ENCODE assay signal across 8 cellular contexts in the genomic region with DNA sequence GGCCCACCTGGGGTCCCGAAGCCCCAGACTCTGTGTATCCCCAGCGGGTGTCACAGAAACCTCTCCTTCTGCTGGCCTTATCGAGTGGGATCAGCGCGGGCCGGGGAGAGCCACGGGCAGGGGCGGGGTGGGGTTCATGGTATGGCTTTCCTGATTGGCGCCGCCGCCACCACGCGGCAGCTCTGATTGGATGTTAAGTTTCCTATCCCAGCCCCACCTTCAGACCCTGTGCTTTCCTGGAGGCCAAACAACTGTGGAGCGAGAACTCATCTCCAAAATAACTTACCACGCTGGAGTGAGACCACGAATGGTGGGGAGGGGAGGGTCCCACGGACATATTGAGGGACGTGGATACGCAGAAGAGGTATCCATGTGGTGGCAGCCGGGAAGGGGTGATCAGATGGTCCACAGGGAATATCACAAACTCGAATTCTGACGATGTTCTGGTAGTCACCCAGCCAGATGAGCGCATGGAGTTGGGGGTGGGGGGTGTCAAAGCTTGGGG. TPM values are rescaled to one million over a fixed set of nuclear protein-coding genes. Genes with fewer than 3 reads are reported as not detected.
DNase-seq lines count a peak whose midpoint lies in the region; ATAC-seq and TF ChIP-seq lines count a peak whose summit lies in the region.

No MANE protein-coding gene starts in this region.

- intact Hi-C loops in heart right ventricle (cut with DNase I) = loop anchor here in 2 of 10 donors (5.0 kb wide), 2 partner anchors 39 to 44 kb away; partner anchors contain the start of gene RAVER1 (in 1 of the 2)
- intact Hi-C loops in left cardiac atrium (cut with DNase I) = no loop called here
- intact Hi-C loops in activated T-helper 2 cell treated with anti-CD3 and anti-CD28 coated beads, Interferon-gamma antibody, Interleukin-2, Interleukin-4, amounts not matched to agents 10 μg/mL and 5 μg/mL and 100 μg/mL, durations not matched to agents 14 hours and 24 hours and 36 hours (cut with micrococcal nuclease) = loop anchor here (5.0 kb wide), 2 partner anchors 44 to 229 kb away; partner anchors contain the start of genes RAVER1 and S1PR5

- DNase-seq in heart right ventricle = no peak
- no peak for DNase-seq in left cardiac atrium
- peak; percentile 58 for DNase-seq in NCI-H460 (ENCODE audit: extremely low read depth, low read depth)
- peak; percentile 36 for DNase-seq in activated T-helper 2 cell treated with anti-CD3 and anti-CD28 coated beads, Interferon-gamma antibody, Interleukin-2, Interleukin-4, amounts not matched to agents 10 μg/mL and 5 μg/mL and 100 μg/mL, durations not matched to agents 14 hours and 24 hours and 36 hours (ENCODE audit: low spot score)
- DNase-seq in iPS-NIHi11 (ENCODE audit: low spot score) = peak; percentile 84
- no peak for DNase-seq in stimulated activated effector memory CD8-positive, alpha-beta T cell treated with anti-CD3 and anti-CD28 coated beads, Interleukin-12 subunit alpha, Interleukin-12 subunit beta, amount 100 ng/mL, for 72 hours (ENCODE audit: low spot score in 2 of 2)
- no peak for DNase-seq in LoVo (ENCODE audit: low spot score)

- H3K4me3 Mint-ChIP-seq in activated T-helper 2 cell treated with anti-CD3 and anti-CD28 coated beads, Interferon-gamma antibody, Interleukin-2, Interleukin-4, amounts not matched to agents 10 μg/mL and 5 μg/mL and 100 μg/mL, durations not matched to agents 14 hours and 24 hours and 36 hours (ENCODE audit: low read depth) = peak overlapping the region; percentile 79
- peak overlapping the region; percentile 96 for H3K4me3 Mint-ChIP-seq in stimulated activated effector memory CD8-positive, alpha-beta T cell treated with anti-CD3 and anti-CD28 coated beads, Interleukin-12 subunit alpha, Interleukin-12 subunit beta, amount 100 ng/mL, for 72 hours

- H3K4me3 ChIP-seq in heart right ventricle = peak overlapping the region in 6 of 10 donors; percentile 32 to 56 (median 49)

- H3K27ac ChIP-seq in heart right ventricle = no peak overlapping the region

- no peaks in the 10 kb centered on the region for H3K9me3 ChIP-seq in heart right ventricle

- peaks cover 71% of the 10 kb centered on the region for H3K4me1 Mint-ChIP-seq in activated T-helper 2 cell treated with anti-CD3 and anti-CD28 coated beads, Interferon-gamma antibody, Interleukin-2, Interleukin-4, amounts not matched to agents 10 μg/mL and 5 μg/mL and 100 μg/mL, durations not matched to agents 14 hours and 24 hours and 36 hours (ENCODE audit: low read depth)
- peaks cover 90% of the 10 kb centered on the region for H3K4me1 Mint-ChIP-seq in stimulated activated effector memory CD8-positive, alpha-beta T cell treated with anti-CD3 and anti-CD28 coated beads, Interleukin-12 subunit alpha, Interleukin-12 subunit beta, amount 100 ng/mL, for 72 hours

- no peak for TF ChIP-seq CTCF in heart right ventricle (IDR thresholded peaks at IDR 0.05)

- H3K27ac Mint-ChIP-seq in activated T-helper 2 cell treated with anti-CD3 and anti-CD28 coated beads, Interferon-gamma antibody, Interleukin-2, Interleukin-4, amounts not matched to agents 10 μg/mL and 5 μg/mL and 100 μg/mL, durations not matched to agents 14 hours and 24 hours and 36 hours = peak overlapping the region; percentile 42
- peak overlapping the region; percentile 63 for H3K27ac Mint-ChIP-seq in stimulated activated effector memory CD8-positive, alpha-beta T cell treated with anti-CD3 and anti-CD28 coated beads, Interleukin-12 subunit alpha, Interleukin-12 subunit beta, amount 100 ng/mL, for 72 hours

- no peak for ATAC-seq in heart right ventricle
- ATAC-seq in left cardiac atrium = no peak
- ATAC-seq in stimulated activated effector memory CD8-positive, alpha-beta T cell treated with anti-CD3 and anti-CD28 coated beads, Interleukin-12 subunit alpha, Interleukin-12 subunit beta, amount 100 ng/mL, for 72 hours = peak; percentile 29
- no peak for ATAC-seq in GM19351 (IDR thresholded peaks at IDR 0.05; ENCODE audit: unreplicated experiment)

- 7 to 8% methylated on average over 23 of the region's 23 CpGs for WGBS in heart right ventricle, 2 donors

- peaks cover 19 to 69% (median 66%) of the 10 kb centered on the region in 7 donors for H3K27me3 ChIP-seq in heart right ventricle

- H3K9me3 Mint-ChIP-seq in activated T-helper 2 cell treated with anti-CD3 and anti-CD28 coated beads, Interferon-gamma antibody, Interleukin-2, Interleukin-4, amounts not matched to agents 10 μg/mL and 5 μg/mL and 100 μg/mL, durations not matched to agents 14 hours and 24 hours and 36 hours = no peaks in the 10 kb centered on the region
- no peaks in the 10 kb centered on the region for H3K9me3 Mint-ChIP-seq in stimulated activated effector memory CD8-positive, alpha-beta T cell treated with anti-CD3 and anti-CD28 coated beads, Interleukin-12 subunit alpha, Interleukin-12 subunit beta, amount 100 ng/mL, for 72 hours

- peaks cover 35% of the 10 kb centered on the region for H3K36me3 Mint-ChIP-seq in activated T-helper 2 cell treated with anti-CD3 and anti-CD28 coated beads, Interferon-gamma antibody, Interleukin-2, Interleukin-4, amounts not matched to agents 10 μg/mL and 5 μg/mL and 100 μg/mL, durations not matched to agents 14 hours and 24 hours and 36 hours (ENCODE audit: low read depth)
- H3K36me3 Mint-ChIP-seq in stimulated activated effector memory CD8-positive, alpha-beta T cell treated with anti-CD3 and anti-CD28 coated beads, Interleukin-12 subunit alpha, Interleukin-12 subunit beta, amount 100 ng/mL, for 72 hours = peaks cover 76% of the 10 kb centered on the region

- peaks cover 23 to 90% (median 77%) of the 10 kb centered on the region in 9 donors for H3K4me1 ChIP-seq in heart right ventricle

- H3K27me3 Mint-ChIP-seq in activated T-helper 2 cell treated with anti-CD3 and anti-CD28 coated beads, Interferon-gamma antibody, Interleukin-2, Interleukin-4, amounts not matched to agents 10 μg/mL and 5 μg/mL and 100 μg/mL, durations not matched to agents 14 hours and 24 hours and 36 hours (ENCODE audit: low read depth) = peaks cover 40% of the 10 kb centered on the region

- peaks cover 0 to 26% (median 18%) of the 10 kb centered on the region in 9 donors for H3K36me3 ChIP-seq in heart right ventricle

RNA-seq across cellular contexts. Expression of gene ICAM5, which starts 1.0 kb away (rescaled TPM):
- total RNA-seq in heart right ventricle (under 1 TPM in 7 of 10 donors, not detected in 3; 0.18 to 0.62 (median 0.34) TPM), left cardiac atrium (under 1 TPM; 0.71 to 0.86 TPM)
- polyA plus RNA-seq in heart right ventricle = 1 to 10 TPM in 1 of 2 donors, under 1 TPM in 1; 0.51 to 1.0 TPM
- 1.9 and 2.1 TPM in 2 replicates for total RNA-seq in NCI-H460 (2014; rRNA removed; shearing (Covaris generic))
- polyA plus RNA-seq in NCI-H460 (2014; cell fraction: nucleus; rRNA removed) = 50.7 and 66.7 TPM in 2 replicates
- 2.6 and 3.5 TPM in 2 replicates for total RNA-seq in activated T-helper 2 cell treated with anti-CD3 and anti-CD28 coated beads, Interferon-gamma antibody, Interleukin-2, Interleukin-4, amounts not matched to agents 10 μg/mL and 5 μg/mL and 100 μg/mL, durations not matched to agents 14 hours and 24 hours and 36 hours

RNA-seq across cellular contexts. Expression of gene ICAM4, which starts 2.0 kb away (rescaled TPM):
- total RNA-seq in heart right ventricle = under 1 TPM in 9 of 10 donors, not detected in 1; 0.17 to 0.83 (median 0.48) TPM
- under 1 TPM; 0.59 to 0.73 TPM for polyA plus RNA-seq in heart right ventricle
- total RNA-seq in left cardiac atrium = under 1 TPM; 0.42 to 0.85 TPM
- total RNA-seq in NCI-H460 (2014; rRNA removed; shearing (Covaris generic)) = not detected in 2 replicates
- polyA plus RNA-seq in NCI-H460 (2014; cell fraction: nucleus; rRNA removed) = not detected in 2 replicates
- 1.4 and 1.6 TPM in 2 replicates for total RNA-seq in activated T-helper 2 cell treated with anti-CD3 and anti-CD28 coated beads, Interferon-gamma antibody, Interleukin-2, Interleukin-4, amounts not matched to agents 10 μg/mL and 5 μg/mL and 100 μg/mL, durations not matched to agents 14 hours and 24 hours and 36 hours

RNA-seq across cellular contexts. Expression of gene ICAM1, which starts 17.8 kb away (rescaled TPM):
- 10 to 100 TPM in 3 of 10 donors, 1 to 10 TPM in 7; 3.6 to 66.6 (median 9.3) TPM for total RNA-seq in heart right ventricle
- 10 to 100 TPM in 1 of 2 donors, 1 to 10 TPM in 1; 6.9 to 12.1 TPM for polyA plus RNA-seq in heart right ventricle
- total RNA-seq in left cardiac atrium = 10 to 100 TPM; 12.0 to 28.5 TPM
- 1.1 and 1.6 TPM in 2 replicates for total RNA-seq in NCI-H460 (2014; rRNA removed; shearing (Covaris generic))
- 0.50 and 2.5 TPM in 2 replicates for polyA plus RNA-seq in NCI-H460 (2014; cell fraction: nucleus; rRNA removed)
- 75.3 and 75.7 TPM in 2 replicates for total RNA-seq in activated T-helper 2 cell treated with anti-CD3 and anti-CD28 coated beads, Interferon-gamma antibody, Interleukin-2, Interleukin-4, amounts not matched to agents 10 μg/mL and 5 μg/mL and 100 μg/mL, durations not matched to agents 14 hours and 24 hours and 36 hours

RNA-seq across cellular contexts. Expression of gene ZGLP1, which starts 20.9 kb away (rescaled TPM):
- total RNA-seq in heart right ventricle = 1 to 10 TPM in 2 of 10 donors, under 1 TPM in 8; 0.34 to 1.4 (median 0.80) TPM
- 1 to 10 TPM; 1.5 to 8.9 TPM for polyA plus RNA-seq in heart right ventricle
- 1 to 10 TPM; 1.5 to 1.8 TPM for total RNA-seq in left cardiac atrium
- total RNA-seq in NCI-H460 (2014; rRNA removed; shearing (Covaris generic)) = 1.2 and 2.8 TPM in 2 replicates
- 0.80 and 6.4 TPM in 2 replicates for polyA plus RNA-seq in NCI-H460 (2014; cell fraction: nucleus; rRNA removed)
- 3.2 and 3.5 TPM in 2 replicates for total RNA-seq in activated T-helper 2 cell treated with anti-CD3 and anti-CD28 coated beads, Interferon-gamma antibody, Interleukin-2, Interleukin-4, amounts not matched to agents 10 μg/mL and 5 μg/mL and 100 μg/mL, durations not matched to agents 14 hours and 24 hours and 36 hours

RNA-seq across cellular contexts. Expression of gene FDX2, which starts 27.1 kb away (rescaled TPM):
- total RNA-seq in heart right ventricle = 10 to 100 TPM; 11.7 to 21.8 (median 17.1) TPM
- 10 to 100 TPM; 33.7 to 35.5 TPM for polyA plus RNA-seq in heart right ventricle
- total RNA-seq in left cardiac atrium = 10 to 100 TPM; 14.1 to 18.2 TPM
- 12.6 and 18.0 TPM in 2 replicates for total RNA-seq in NCI-H460 (2014; rRNA removed; shearing (Covaris generic))
- polyA plus RNA-seq in NCI-H460 (2014; cell fraction: nucleus; rRNA removed) = 27.6 and 30.1 TPM in 2 replicates
- total RNA-seq in activated T-helper 2 cell treated with anti-CD3 and anti-CD28 coated beads, Interferon-gamma antibody, Interleukin-2, Interleukin-4, amounts not matched to agents 10 μg/mL and 5 μg/mL and 100 μg/mL, durations not matched to agents 14 hours and 24 hours and 36 hours = 16.8 and 18.0 TPM in 2 replicates

Comparison
In these comparisons a context has a peak if more than half of its experiments do, and no peak if none do; other contexts are left out.
1. DNase-seq: peak in NCI-H460 (single experiment), activated T-helper 2 cell treated with anti-CD3 and anti-CD28 coated beads, Interferon-gamma antibody, Interleukin-2, Interleukin-4, amounts not matched to agents 10 μg/mL and 5 μg/mL and 100 μg/mL, durations not matched to agents 14 hours and 24 hours and 36 hours (single experiment) and iPS-NIHi11 (single experiment); none in heart right ventricle (0 of 2), left cardiac atrium (single experiment), stimulated activated effector memory CD8-positive, alpha-beta T cell treated with anti-CD3 and anti-CD28 coated beads, Interleukin-12 subunit alpha, Interleukin-12 subunit beta, amount 100 ng/mL, for 72 hours (0 of 2) and LoVo (single experiment).